In the genomic region with DNA sequence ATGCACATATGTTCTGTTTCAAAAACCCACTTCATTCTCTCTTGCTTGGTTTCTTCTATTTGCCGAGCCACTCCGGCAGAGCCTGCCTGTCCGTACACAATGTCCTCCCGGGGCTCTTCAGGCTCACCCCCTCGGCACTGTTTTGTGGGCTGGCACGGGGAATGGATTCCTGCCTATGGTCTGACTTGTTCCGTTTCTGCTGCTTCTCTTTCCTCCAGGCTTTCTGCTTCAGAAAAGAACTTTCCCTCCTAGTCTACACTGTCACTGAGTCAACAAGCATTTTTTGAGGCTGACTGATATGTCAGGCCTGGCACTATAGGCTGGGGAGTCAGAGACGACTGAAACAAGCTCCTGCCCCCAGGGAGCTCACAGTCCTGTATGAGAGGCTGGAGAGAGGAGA, we compare ENCODE assay signal across 1 cellular context.
TF ChIP-seq lines count a peak whose summit lies in the region.

No MANE protein-coding gene starts in this region.

TF ChIP-seq in GM23338, 12 proteins besides CTCF, POLR2A, EP300 and RAD21 (continued from another document):
- TF ChIP-seq ZNF462 (CRISPR knock-in tag; IDR thresholded peaks at IDR 0.05), result no peak
- no peak for TF ChIP-seq CREB1 (CRISPR knock-in tag; IDR thresholded peaks at IDR 0.05; ENCODE audit: low read depth)
- TF ChIP-seq EZH2phosphoT487 (IDR thresholded peaks at IDR 0.05; ENCODE audit: unreplicated experiment), result no peak
